Comparison of ENCODE assay signal across 28 cellular contexts in genomic region chr2:69807821-69808540, GRCh38.
"Had no signal": no experiment of that assay in that cellular context is flagged by ENCODE, and none has a peak within 500 bp of the region (broad histone marks: within the 10 kb centered on the region; RNA-seq: fewer than 3 reads in every experiment).

No MANE protein-coding gene starts in this region.

- H3K4me3 Mint-ChIP-seq: activated B cell treated with CpG ODN at 0.5 μM for 24 hours; activated T-cell treated with anti-CD3 and anti-CD28 coated beads, Interleukin-2, amount 50 U/mL, for 72 hours; natural killer cell; stimulated activated effector memory CD8-positive, alpha-beta T cell treated with anti-CD3 and anti-CD28 coated beads, Interleukin-12 subunit alpha, Interleukin-12 subunit beta, amount 100 ng/mL, for 72 hours; stimulated activated naive CD8-positive, alpha-beta T cell treated with anti-CD3 and anti-CD28 coated beads, Interleukin-15, Interleukin-2, amounts not matched to agents 100 ng/mL and 50 ng/mL, for 24 hours; T-helper 2 cell treated with Interferon-gamma antibody and Interleukin-4, amounts not matched to agents 5 μg/mL and 100 μg/mL, for 36 hours had no signal

- H3K4me3 ChIP-seq: breast epithelium, left lung, lower lobe of right lung, sigmoid colon, upper lobe of left lung, vagina had no signal

- ATAC-seq: activated naive CD4-positive, alpha-beta T cell treated with anti-CD3 and anti-CD28 coated beads, Interleukin-2, amount 50 U/mL, for 72 hours; activated T-cell treated with anti-CD3 and anti-CD28 coated beads, Interleukin-2, amount 50 U/mL, for 72 hours; left lung; lower lobe of right lung; natural killer cell; stimulated activated effector memory CD8-positive, alpha-beta T cell treated with anti-CD3 and anti-CD28 coated beads, Interleukin-12 subunit alpha, Interleukin-12 subunit beta, amount 100 ng/mL, for 72 hours had no signal

- H3K4me1 ChIP-seq: breast epithelium, lower lobe of right lung, sigmoid colon, vagina had no signal

- H3K36me3 ChIP-seq: breast epithelium had no signal

- H3K9me3 ChIP-seq: breast epithelium, left lung, lower lobe of right lung, sigmoid colon, upper lobe of left lung, vagina had no signal

- DNase-seq: activated B cell treated with CpG ODN at 0.5 μM for 24 hours; activated CD4-positive, alpha-beta T cell treated with anti-CD3 and anti-CD28 coated beads, Interleukin-2, amount 50 U/mL, for 1 hour; activated naive CD4-positive, alpha-beta T cell; activated T-cell treated with anti-CD3 and anti-CD28 coated beads for 4 hours; activated T-cell treated with anti-CD3 and anti-CD28 coated beads, Interleukin-2, amount 50 U/mL, for 72 hours; central memory CD4-positive, alpha-beta T cell; dermis blood vessel endothelial cell; effector CD4-positive, alpha-beta T cell; left lung; lower lobe of right lung; mesenchymal stem cell; natural killer cell; sigmoid colon; small intestine; stimulated activated CD4-positive, alpha-beta T cell treated with anti-CD3 and anti-CD28 coated beads, Interleukin-4, amount 100 ng/mL, for 24 hours; upper lobe of left lung had no signal

- H3K27ac Mint-ChIP-seq: activated B cell treated with CpG ODN at 0.5 μM for 24 hours; activated T-cell treated with anti-CD3 and anti-CD28 coated beads, Interleukin-2, amount 50 U/mL, for 72 hours; natural killer cell; progenitor cell of endocrine pancreas; stimulated activated effector memory CD8-positive, alpha-beta T cell treated with anti-CD3 and anti-CD28 coated beads, Interleukin-12 subunit alpha, Interleukin-12 subunit beta, amount 100 ng/mL, for 72 hours; stimulated activated naive CD8-positive, alpha-beta T cell treated with anti-CD3 and anti-CD28 coated beads, Interleukin-15, Interleukin-2, amounts not matched to agents 100 ng/mL and 50 ng/mL, for 24 hours; T-helper 2 cell treated with Interferon-gamma antibody and Interleukin-4, amounts not matched to agents 5 μg/mL and 100 μg/mL, for 36 hours had no signal

- H3K9me3 Mint-ChIP-seq: activated B cell treated with CpG ODN at 0.5 μM for 24 hours; activated naive CD4-positive, alpha-beta T cell treated with anti-CD3 and anti-CD28 coated beads, Interleukin-2, amount 50 U/mL, for 72 hours; activated T-cell treated with anti-CD3 and anti-CD28 coated beads, Interleukin-2, amount 50 U/mL, for 72 hours; natural killer cell; stimulated activated effector memory CD8-positive, alpha-beta T cell treated with anti-CD3 and anti-CD28 coated beads, Interleukin-12 subunit alpha, Interleukin-12 subunit beta, amount 100 ng/mL, for 72 hours; stimulated activated naive CD8-positive, alpha-beta T cell treated with anti-CD3 and anti-CD28 coated beads, Interleukin-15, Interleukin-2, amounts not matched to agents 100 ng/mL and 50 ng/mL, for 24 hours; T-helper 2 cell treated with Interferon-gamma antibody and Interleukin-4, amounts not matched to agents 5 μg/mL and 100 μg/mL, for 36 hours had no signal

- H3K27ac ChIP-seq: breast epithelium, epithelial cell of prostate, left lung, lower lobe of right lung, sigmoid colon, upper lobe of left lung, vagina had no signal

- H3K27me3 ChIP-seq: breast epithelium, left lung, sigmoid colon, upper lobe of left lung, vagina had no signal

- H3K27me3 Mint-ChIP-seq: activated B cell treated with CpG ODN at 0.5 μM for 24 hours; progenitor cell of endocrine pancreas; stimulated activated naive CD8-positive, alpha-beta T cell treated with anti-CD3 and anti-CD28 coated beads, Interleukin-15, Interleukin-2, amounts not matched to agents 100 ng/mL and 50 ng/mL, for 24 hours had no signal

- FAIRE-seq: colon, endometrium, frontal cortex, islet of Langerhans, small intestine had no signal
